ENCODE assay signal across 34 cellular contexts in the genomic region with DNA sequence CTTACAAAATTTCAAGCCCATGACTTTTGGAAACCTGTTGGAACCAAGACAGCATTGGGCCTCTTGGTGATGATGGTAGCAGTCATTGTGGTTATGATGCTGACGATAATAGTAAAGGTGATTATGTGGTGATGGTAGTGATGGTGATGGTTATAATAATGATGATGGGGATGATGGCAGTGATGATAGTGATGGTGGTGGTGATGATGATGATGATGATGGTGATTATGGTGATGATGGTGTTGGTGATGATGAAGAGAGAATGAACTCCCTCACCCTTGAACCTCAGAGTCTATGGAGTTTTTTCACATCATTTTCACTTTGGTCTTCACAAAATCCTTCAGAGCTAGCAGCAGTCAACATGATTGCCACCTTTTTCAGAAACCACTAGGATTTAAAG.
"Had no signal": no experiment of that assay in that cellular context is flagged by ENCODE, and none has a peak within 500 bp of the region (broad histone marks: within the 10 kb centered on the region; RNA-seq: fewer than 3 reads in every experiment).

No MANE protein-coding gene starts in this region.

- DNase-seq: Karpas-422, Kasumi-1, MG63, MM.1S, MV-4-11, NCI-H1048, NCI-H1092, NCI-H1092 treated with DMSO at 0.1 percent for 48 hours, NCI-H1105, NCI-H1105 treated with DMSO at 0.1 percent for 48 hours, NCI-H1417, NCI-H1417 treated with DMSO at 0.1 percent for 48 hours, NCI-H1436, NCI-H1436 treated with DMSO at 0.1 percent for 48 hours, NCI-H146, NCI-H1694, NCI-H1694 treated with DMSO at 0.1 percent for 48 hours, NCI-H187, NCI-H187 treated with DMSO at 0.1 percent for 48 hours, NCI-H1930, NCI-H2029, NCI-H2029 treated with DMSO at 0.1 percent for 48 hours, NCI-H2081, NCI-H2081 treated with DMSO at 0.1 percent for 48 hours, NCI-H2107, NCI-H2171, NCI-H2171 treated with DMSO at 0.1 percent for 48 hours, NCI-H2227 treated with DMSO at 0.1 percent for 48 hours, NCI-H226, NCI-H345, NCI-H446, NCI-H446 treated with DMSO at 0.1 percent for 48 hours, NCI-H510A, NCI-H510A treated with DMSO at 0.1 percent for 48 hours had no signal

- H3K9me3 ChIP-seq: MG63 had no signal

- H3K4me3 ChIP-seq: MG63 had no signal

- H3K36me3 ChIP-seq: MG63 had no signal

- H3K27me3 ChIP-seq: MG63 had no signal
